34 cellular contexts compared by ENCODE assay signal in genomic region chr20:46941404-46941803, GRCh38. TPM values are rescaled to one million over a fixed set of nuclear protein-coding genes. Genes with fewer than 3 reads are reported as not detected.
DNase-seq lines count a peak whose midpoint lies in the region; ATAC-seq, FAIRE-seq and TF ChIP-seq lines count a peak whose summit lies in the region.
"Had no signal": no experiment of that assay in that cellular context is flagged by ENCODE, and none has a peak within 500 bp of the region (broad histone marks: within the 10 kb centered on the region; RNA-seq: fewer than 3 reads in every experiment).

No MANE protein-coding gene starts in this region.

- no peak for TF ChIP-seq CTCF in HEK293 (tag by site-specific recombination; IDR thresholded peaks at IDR 0.05)
- TF ChIP-seq CTCF in RWPE2 (IDR thresholded peaks at IDR 0.05; ENCODE audit: poor library complexity, severe bottlenecking), result no peak
- no peak for TF ChIP-seq CTCF in K562 (IDR thresholded peaks at IDR 0.05 in 2 of 3, conservative IDR thresholded peaks at IDR 0.05 in 1 of 3; ENCODE audit: insufficient read depth in 2 of 3, low read depth in 1 of 3, low read length in 3 of 3)

- H3K4me3 ChIP-seq in HEK293 (ENCODE audit: low read depth, low read length) (no peak overlapping the region), RWPE2 (ENCODE audit: severe bottlenecking) (no peak overlapping the region), K562 (no peak overlapping the region)
- H3K4me3 ChIP-seq: A549; BLaER1; BLaER1 treated with 17β-estradiol and CSF1 and Interleukin-3, amounts not matched to agents 10 nM and 100 nM had no signal

- H3K27ac ChIP-seq in HEK293 (ENCODE audit: extremely low read depth, low read depth, low read length) (no peak overlapping the region), RWPE2 (ENCODE audit: poor library complexity, severe bottlenecking) (no peak overlapping the region), K562 (ENCODE audit: extremely low read depth, low read depth, low read length) (no peak overlapping the region)
- H3K27ac ChIP-seq: 22Rv1; A549; BLaER1; BLaER1 treated with 17β-estradiol and CSF1 and Interleukin-3, amounts not matched to agents 10 nM and 100 nM; C4-2B had no signal

- no peak for ATAC-seq in RWPE2 (ENCODE audit: low read depth)
- no peak for ATAC-seq in K562
- no peak for ATAC-seq in GM18867 (IDR thresholded peaks at IDR 0.05; ENCODE audit: unreplicated experiment)
- ATAC-seq: A549; CD8-positive, alpha-beta T cell had no signal

- in situ Hi-C loops in K562 (cut with MboI), result no loop called here

- no peak overlapping the region for H2AFZ ChIP-seq in K562 (ENCODE audit: low read depth, low read length)

- no peak overlapping the region for H3K4me2 ChIP-seq in K562 (ENCODE audit: insufficient read depth, low read length)
- H3K4me2 ChIP-seq: A549; BLaER1; BLaER1 treated with 17β-estradiol and CSF1 and Interleukin-3, amounts not matched to agents 10 nM and 100 nM had no signal

- no TSS peak for BruUV-seq in K562 (replicated peaks; lab: Mats Ljungman, UMichigan)

- intact Hi-C loops in K562 (cut with micrococcal nuclease), result no loop called here

- 5% methylated on average over 2 of the region's 2 CpGs for WGBS in K562 (ENCODE audit: insufficient coverage, low coverage, missing lambda C conversion rate)

- DNase-seq in RWPE2 (ENCODE audit: low spot score), result peak; percentile 32
- no peak for DNase-seq in K562 (ENCODE audit: extremely low read depth in 1 of 4, low spot score in 3 of 4)
- no peak for DNase-seq in KG1 (lab: John Stamatoyannopoulos, UW)
- DNase-seq in NCI-H748 treated with DMSO at 0.1 percent for 48 hours (lab: John Stamatoyannopoulos, UW), result no peak
- DNase-seq: 8988T; ACHN; AML-193; BE2C; C1 segment of cervical spinal cord; Caco-2; Calu3; CD4-positive, alpha-beta memory T cell; CD4-positive, alpha-beta T cell; CD4-positive, CD25-positive, alpha-beta regulatory T cell; CD8-positive, alpha-beta memory T cell; CD8-positive, alpha-beta T cell; COR-L47; DMS 273 treated with DMSO at 0.1 percent for 48 hours; DMS153; DMS53; DMS79; DMS79 treated with DMSO at 0.1 percent for 48 hours; DND-41; EL had no signal

- TF ChIP-seq EP300 in K562 (IDR thresholded peaks at IDR 0.05; ENCODE audit: low read length), result no peak

- no peak for TF ChIP-seq RAD21 in K562 (CRISPR knock-in tag; conservative IDR thresholded peaks at IDR 0.05 in 1 of 2, IDR thresholded peaks at IDR 0.05 in 1 of 2)

- no peak for FAIRE-seq in K562 (lab: Jason Lieb, UNC)
- FAIRE-seq: A204.1, A549, D721Med had no signal

- no peak for TF ChIP-seq POLR2A in K562 (conservative IDR thresholded peaks at IDR 0.05)

- 0 out of 2 replicates have a peak, but pooled peaks cover 12% of the 10 kb centered on the region for H4K20me1 ChIP-seq in K562 (replicated peaks; ENCODE audit: control insufficient read depth, insufficient read depth, low read length)
- H4K20me1 ChIP-seq: BLaER1; BLaER1 treated with 17β-estradiol and CSF1 and Interleukin-3, amounts not matched to agents 10 nM and 100 nM had no signal

- CTCF ChIA-PET in HEK293 (lab: Yijun Ruan, JAX) (no interaction called here), K562 (lab: Yijun Ruan, JAX; ENCODE audit: low intra/inter-chr PET ratio) (no interaction called here)

- POLR2A ChIA-PET in HEK293 (lab: Yijun Ruan, JAX) (no interaction called here), K562 (lab: Yijun Ruan, JAX) (interaction anchor here (0.8 to 1.5 kb wide), 2 partner anchors 9 to 16 kb away, joined by 4 to 5 read pairs; no protein-coding TSS in a partner anchor)

- H3K9me3 ChIP-seq in HEK293 (ENCODE audit: control insufficient read depth, insufficient read depth, low read depth, low read length), result no peaks in the 10 kb centered on the region
- H3K9me3 ChIP-seq in RWPE2 (ENCODE audit: severe bottlenecking), result no peaks in the 10 kb centered on the region
- no peaks in the 10 kb centered on the region for H3K9me3 ChIP-seq in K562 (replicated peaks; ENCODE audit: control insufficient read depth, insufficient read depth, low read depth, low read length)
- H3K9me3 ChIP-seq: A549; BE2C; BLaER1; BLaER1 treated with 17β-estradiol and CSF1 and Interleukin-3, amounts not matched to agents 10 nM and 100 nM; Caco-2 had no signal

- H3K9me1 ChIP-seq in K562 (ENCODE audit: control insufficient read depth, insufficient read depth, low read length), result no peaks in the 10 kb centered on the region

- H3K27me3 ChIP-seq in RWPE2 (ENCODE audit: insufficient read depth, poor library complexity, severe bottlenecking) (no peaks in the 10 kb centered on the region), K562 (ENCODE audit: control insufficient read depth in 2 of 2, insufficient read depth in 2 of 2, low read length in 2 of 2) (peaks cover 12 to 48% of the 10 kb centered on the region in 2 experiments; a peak in 4 of 5 replicates)
- H3K27me3 ChIP-seq: BE2C; BLaER1; BLaER1 treated with 17β-estradiol and CSF1 and Interleukin-3, amounts not matched to agents 10 nM and 100 nM had no signal

- H3K4me1 ChIP-seq in HEK293 (ENCODE audit: control insufficient read depth, insufficient read depth, low read length) (no peaks in the 10 kb centered on the region), RWPE2 (ENCODE audit: insufficient read depth, poor library complexity, severe bottlenecking) (no peaks in the 10 kb centered on the region), K562 (replicated peaks in 1 of 2; ENCODE audit: control insufficient read depth in 2 of 2, insufficient read depth in 2 of 2, low read length in 2 of 2) (no peaks in the 10 kb centered on the region; a peak in 1 of 5 replicates)
- H3K4me1 ChIP-seq: A549, BE2C, Caco-2 had no signal

- H3K36me3 ChIP-seq in HEK293 (ENCODE audit: control insufficient read depth in 2 of 2, insufficient read depth in 1 of 2, low read length in 2 of 2) (no peaks in the 10 kb centered on the region), RWPE2 (ENCODE audit: low read depth) (no peaks in the 10 kb centered on the region), K562 (ENCODE audit: control insufficient read depth, insufficient read depth, low read length) (no peaks in the 10 kb centered on the region)
- H3K36me3 ChIP-seq: BE2C; BLaER1; BLaER1 treated with 17β-estradiol and CSF1 and Interleukin-3, amounts not matched to agents 10 nM and 100 nM had no signal

- no peak overlapping the region for H3K9ac ChIP-seq in K562 (ENCODE audit: insufficient read depth in 1 of 2, low read depth in 2 of 2, low read length in 2 of 2)
- H3K9ac ChIP-seq: BLaER1; BLaER1 treated with 17β-estradiol and CSF1 and Interleukin-3, amounts not matched to agents 10 nM and 100 nM had no signal

- H3K79me2 ChIP-seq in K562 (ENCODE audit: control insufficient read depth, insufficient read depth, low read length), result no peaks in the 10 kb centered on the region

TF ChIP-seq in HEK293, 187 proteins besides CTCF, POLR2A, EP300 and RAD21:
- TF ChIP-seq ZNF239 (tag by site-specific recombination; IDR thresholded peaks at IDR 0.05), result 0 out of 2 replicates have a peak, but pooled peaks have one; percentile 43
- TF ChIP-seq ZNF626 (tag by site-specific recombination; IDR thresholded peaks at IDR 0.05), result no peak
- no peak for TF ChIP-seq ZNF768 (tag by site-specific recombination; IDR thresholded peaks at IDR 0.05)
- TF ChIP-seq ZNF600 (tag by site-specific recombination; IDR thresholded peaks at IDR 0.05), result no peak

TF ChIP-seq in K562, 482 proteins besides CTCF, POLR2A, EP300 and RAD21 (continues in another document):
- TF ChIP-seq BRD9 (IDR thresholded peaks at IDR 0.05; ENCODE audit: low read depth, partially characterized antibody) (peak; percentile 31), ELF2 (CRISPR knock-in tag; IDR thresholded peaks at IDR 0.05) (no peak), ZFP1 (CRISPR knock-in tag; IDR thresholded peaks at IDR 0.05) (no peak), ZFP36 (IDR thresholded peaks at IDR 0.05; ENCODE audit: low read depth, low read length, partially characterized antibody) (peak; percentile 71), KHSRP (IDR thresholded peaks at IDR 0.05) (no peak), ZBTB8A (IDR thresholded peaks at IDR 0.05; ENCODE audit: partially characterized antibody) (no peak), SAFB (IDR thresholded peaks at IDR 0.05; ENCODE audit: borderline replicate concordance, low read depth, low read length) (no peak), ZNF277 (CRISPR knock-in tag; IDR thresholded peaks at IDR 0.05; ENCODE audit: borderline replicate concordance) (no peak), ZNF445 (CRISPR knock-in tag; IDR thresholded peaks at IDR 0.05; ENCODE audit: low read depth) (no peak), HDAC8 (tag; IDR thresholded peaks at IDR 0.05) (no peak), BHLHE40 (IDR thresholded peaks at IDR 0.05; ENCODE audit: low read length) (no peak)

RNA-seq across cellular contexts. Expression of gene EYA2, which starts 46.8 kb away (rescaled TPM):
- total RNA-seq in K562 (2011; cell fraction: chromatin; rRNA removed; ENCODE audit: low replicate concordance), result not detected in 2 replicates
- not detected in 2 replicates for total RNA-seq in K562 (2011; cell fraction: nucleolus; rRNA removed)
- not detected in 2 replicates for total RNA-seq in K562 (2011; cell fraction: nucleoplasm; rRNA removed)
- not detected in 2 replicates for total RNA-seq in K562 (2014; rRNA removed)
- not detected in 2 replicates for total RNA-seq in K562 (2014; rRNA removed; fragmentation: Illumina TruSeq; extraction: Trizol)
- total RNA-seq in K562 (2015; rRNA removed; fragmentation: Illumina TruSeq; extraction: Trizol), result not detected in 2 replicates
- not detected in 2 replicates for total RNA-seq in K562 (2021)
- polyA plus RNA-seq in K562 (2011; rRNA removed), result not detected in 2 replicates
- not detected in 2 replicates for polyA plus RNA-seq in K562 (2011; cell fraction: cytosol; rRNA removed)
- polyA plus RNA-seq in K562 (2011; cell fraction: nucleus; rRNA removed), result not detected in 2 replicates
- 0.06 TPM in 1 of 2 replicates, not detected in the other for polyA plus RNA-seq in K562 (2012)
- polyA plus RNA-seq in K562 (2014; fragmentation: Illumina TruSeq; extraction: Trizol), result not detected in 2 replicates
- polyA plus RNA-seq in K562 (2014; fragmentation: Nextera tagmentation; extraction: Ambion mirVana), result under 1 TPM in 1 of 2 experiments, not detected in 1; 0.03 TPM
- polyA plus RNA-seq in K562 (2014; rRNA removed), result not detected in 2 replicates
- not detected in 2 replicates for polyA minus RNA-seq in K562 (2011; rRNA and poly(A)+ RNA removed)
- polyA minus RNA-seq in K562 (2011; cell fraction: cytosol; rRNA and poly(A)+ RNA removed), result not detected in 2 replicates
- not detected in 2 replicates for polyA minus RNA-seq in K562 (2011; cell fraction: nucleus; rRNA and poly(A)+ RNA removed)
- total RNA-seq: A673; CD4-positive, alpha-beta memory T cell; CD4-positive, alpha-beta T cell; CD4-positive, CD25-positive, alpha-beta regulatory T cell; CD8-positive, alpha-beta memory T cell; CD8-positive, alpha-beta T cell had no signal
- polyA plus RNA-seq: CD4-positive, alpha-beta memory T cell; CD4-positive, CD25-positive, alpha-beta regulatory T cell; CD8-positive, alpha-beta memory T cell had no signal

Comparison
In these comparisons a context has a peak if more than half of its experiments do, and no peak if none do; other contexts are left out.
1. Of the 44 proteins assayed by ChIP-seq in both K562 and HEK293: peak only in K562: none; only in HEK293: none; in both: ZNF239; in neither: 43.